24 cellular contexts compared by ENCODE assay signal in genomic region chr16:66293932-66294331, GRCh38.
"Had no signal": no experiment of that assay in that cellular context is flagged by ENCODE, and none has a peak within 500 bp of the region (broad histone marks: within the 10 kb centered on the region; RNA-seq: fewer than 3 reads in every experiment).

No MANE protein-coding gene starts in this region.

- ATAC-seq: effector memory CD8-positive, alpha-beta T cell; esophagus mucosa; left colon; naive thymus-derived CD8-positive, alpha-beta T cell; stimulated activated memory B cell treated with anti-CD40 and anti-IgM and Interleukin-4, amounts not matched to agents 10 μg/mL and 1 μg/mL and 100 μg/mL, for 72 hours; stimulated activated naive CD8-positive, alpha-beta T cell treated with anti-CD3 and anti-CD28 coated beads, Interleukin-15, amount 100 ng/mL, for 72 hours had no signal

- H3K4me3 ChIP-seq: smooth muscle cell, upper lobe of left lung had no signal

- H3K4me1 ChIP-seq: upper lobe of left lung had no signal

- H3K36me3 ChIP-seq: brain microvascular endothelial cell, upper lobe of left lung had no signal

- DNase-seq: activated B cell treated with CpG ODN at 0.5 μM for 24 hours; activated CD4-positive, alpha-beta T cell treated with anti-CD3 and anti-CD28 coated beads, Interleukin-2, amount 50 U/mL, for 1 hour; activated gamma-delta T cell; activated naive CD4-positive, alpha-beta T cell treated with anti-CD3 and anti-CD28 coated beads, Interleukin-2, amount 10 ng/mL, durations not matched to agents 7 days and 5 days; activated naive CD8-positive, alpha-beta T cell treated with anti-CD3 and anti-CD28 coated beads, Interleukin-2, amount 10 ng/mL, durations not matched to agents 7 days and 5 days; brain microvascular endothelial cell; cortex of kidney; effector memory CD8-positive, alpha-beta T cell; foreskin fibroblast; hippocampal formation; left colon; nucleus accumbens; stimulated activated CD4-positive, alpha-beta T cell treated with anti-CD3 and anti-CD28 coated beads, Interleukin-1b, Interleukin-23, amount 100 ng/mL, for 48 hours; stimulated activated CD4-positive, alpha-beta T cell treated with anti-CD3 and anti-CD28 coated beads, Interleukin-4, amount 100 ng/mL, for 4 hours; substantia nigra had no signal

- H3K9me3 Mint-ChIP-seq: activated naive CD8-positive, alpha-beta T cell treated with anti-CD3 and anti-CD28 coated beads, Interleukin-2, amount 10 ng/mL, durations not matched to agents 7 days and 5 days; memory B cell; neural crest cell; stimulated activated memory B cell treated with anti-CD40 and anti-IgM and Interleukin-4, amounts not matched to agents 10 μg/mL and 1 μg/mL and 100 μg/mL, for 72 hours; stimulated activated naive CD8-positive, alpha-beta T cell treated with anti-CD3 and anti-CD28 coated beads, Interleukin-15, amount 100 ng/mL, for 72 hours; T-helper 2 cell treated with Interferon-gamma antibody and Interleukin-4, amounts not matched to agents 5 μg/mL and 100 μg/mL, for 36 hours had no signal

- H3K9me3 ChIP-seq: upper lobe of left lung had no signal

- H3K27ac ChIP-seq: brain microvascular endothelial cell, upper lobe of left lung had no signal

- H3K36me3 Mint-ChIP-seq: activated naive CD4-positive, alpha-beta T cell treated with anti-CD3 and anti-CD28 coated beads, Interleukin-2, amount 10 ng/mL, durations not matched to agents 7 days and 5 days; activated naive CD8-positive, alpha-beta T cell treated with anti-CD3 and anti-CD28 coated beads, Interleukin-2, amount 10 ng/mL, durations not matched to agents 7 days and 5 days; memory B cell; naive thymus-derived CD8-positive, alpha-beta T cell; stimulated activated memory B cell treated with anti-CD40 and anti-IgM and Interleukin-4, amounts not matched to agents 10 μg/mL and 1 μg/mL and 100 μg/mL, for 72 hours had no signal

- H3K4me1 Mint-ChIP-seq: activated B cell treated with CpG ODN at 0.5 μM for 24 hours; memory B cell; neural crest cell; stimulated activated memory B cell treated with anti-CD40 and anti-IgM and Interleukin-4, amounts not matched to agents 10 μg/mL and 1 μg/mL and 100 μg/mL, for 72 hours; stimulated activated naive CD8-positive, alpha-beta T cell treated with anti-CD3 and anti-CD28 coated beads, Interleukin-15, amount 100 ng/mL, for 72 hours had no signal

- H3K4me3 Mint-ChIP-seq: activated B cell treated with CpG ODN at 0.5 μM for 24 hours; activated naive CD4-positive, alpha-beta T cell treated with anti-CD3 and anti-CD28 coated beads, Interleukin-2, amount 10 ng/mL, durations not matched to agents 7 days and 5 days; activated naive CD8-positive, alpha-beta T cell treated with anti-CD3 and anti-CD28 coated beads, Interleukin-2, amount 10 ng/mL, durations not matched to agents 7 days and 5 days; effector memory CD8-positive, alpha-beta T cell; memory B cell; naive thymus-derived CD8-positive, alpha-beta T cell; neural crest cell; stimulated activated memory B cell treated with anti-CD40 and anti-IgM and Interleukin-4, amounts not matched to agents 10 μg/mL and 1 μg/mL and 100 μg/mL, for 72 hours; stimulated activated naive CD8-positive, alpha-beta T cell treated with anti-CD3 and anti-CD28 coated beads, Interleukin-15, amount 100 ng/mL, for 72 hours; T-helper 2 cell treated with Interferon-gamma antibody and Interleukin-4, amounts not matched to agents 5 μg/mL and 100 μg/mL, for 36 hours had no signal

- H3K27me3 ChIP-seq: upper lobe of left lung had no signal

- H3K27ac Mint-ChIP-seq: activated B cell treated with CpG ODN at 0.5 μM for 24 hours; activated naive CD4-positive, alpha-beta T cell treated with anti-CD3 and anti-CD28 coated beads, Interleukin-2, amount 10 ng/mL, durations not matched to agents 7 days and 5 days; activated naive CD8-positive, alpha-beta T cell treated with anti-CD3 and anti-CD28 coated beads, Interleukin-2, amount 10 ng/mL, durations not matched to agents 7 days and 5 days; effector memory CD8-positive, alpha-beta T cell; memory B cell; naive thymus-derived CD8-positive, alpha-beta T cell; stimulated activated memory B cell treated with anti-CD40 and anti-IgM and Interleukin-4, amounts not matched to agents 10 μg/mL and 1 μg/mL and 100 μg/mL, for 72 hours; stimulated activated naive CD8-positive, alpha-beta T cell treated with anti-CD3 and anti-CD28 coated beads, Interleukin-15, amount 100 ng/mL, for 72 hours; T-helper 2 cell treated with Interferon-gamma antibody and Interleukin-4, amounts not matched to agents 5 μg/mL and 100 μg/mL, for 36 hours had no signal
